ENCODE assay signal across 9 cellular contexts in genomic region chr3:58536501-58537411, GRCh38. TPM values are rescaled to one million over a fixed set of nuclear protein-coding genes. Genes with fewer than 3 reads are reported as not detected.
A peak's percentile ranks its signal among the peaks of the same experiment; 100 is the strongest.
DNase-seq lines count a peak whose midpoint lies in the region; ATAC-seq, FAIRE-seq and TF ChIP-seq lines count a peak whose summit lies in the region.
"Had no signal": no experiment of that assay in that cellular context is flagged by ENCODE, and none has a peak within 500 bp of the region (broad histone marks: within the 10 kb centered on the region; RNA-seq: fewer than 3 reads in every experiment).

Gene ACOX2 (minus strand): TSS chr3:58537190. CDS start chr3:58535106, 2,084 bp downstream.

- no peak for TF ChIP-seq POLR2A in HCT116 (IDR thresholded peaks at IDR 0.05; ENCODE audit: borderline replicate concordance, extremely low read depth, insufficient read depth, insufficient read length)

- no peaks in the 10 kb centered on the region for H3K36me3 Mint-ChIP-seq in activated naive CD4-positive, alpha-beta T cell treated with anti-CD3 and anti-CD28 coated beads for 36 hours (ENCODE audit: low read depth)

- FAIRE-seq in small intestine (lab: Jason Lieb, UNC), result no peak

- H3K27ac ChIP-seq in HCT116 (ENCODE audit: low read depth, low read length) (no peak within 1 kb of the TSS), caudate nucleus (ENCODE audit: low read depth, low read length) (peak within 1 kb of the TSS; percentile 61), small intestine (ENCODE audit: low read depth in 1 of 2, low read length in 1 of 2) (peak within 1 kb of the TSS; percentile 90 to 93)

- TF ChIP-seq CTCF in HCT116 (IDR thresholded peaks at IDR 0.05 in 2 of 3, conservative IDR thresholded peaks at IDR 0.05 in 1 of 3; ENCODE audit: borderline replicate concordance in 1 of 3, insufficient read depth in 1 of 3, low read depth in 2 of 3, low read length in 2 of 3), result no peak

- DNase-seq in HCT116 (ENCODE audit: low read depth, low spot score) (no peak), caudate nucleus (lab: John Stamatoyannopoulos, UW) (peak in 9 of 61 donors; percentile 5 to 44 (median 21)), left kidney (ENCODE audit: low read depth, low spot score) (peak; percentile 57), small intestine (peak; percentile 80), HAP-1 (ENCODE audit: low spot score in 2 of 2) (no peak), dedifferentiated amniotic fluid mesenchymal stem cell (ENCODE audit: extremely low spot score) (no peak), NCI-H1105 treated with DMSO at 0.1 percent for 48 hours (lab: John Stamatoyannopoulos, UW) (no peak)
- DNase-seq in activated naive CD4-positive, alpha-beta T cell treated with anti-CD3 and anti-CD28 coated beads for 36 hours, result no peak
- DNase-seq: NCI-H526 had no signal

- H4K20me1 ChIP-seq in HCT116 (ENCODE audit: insufficient read depth), result no peaks in the 10 kb centered on the region

- H3K27me3 ChIP-seq in HCT116 (ENCODE audit: insufficient read depth, low read length), result no peaks in the 10 kb centered on the region; the same call in 1 of the 2 replicates
- H3K27me3 ChIP-seq in small intestine (ENCODE audit: control insufficient read depth in 2 of 2, insufficient read depth in 2 of 2, low read length in 2 of 2), result no peaks in the 10 kb centered on the region
- no peaks in the 10 kb centered on the region for H3K27me3 ChIP-seq in HAP-1 (ENCODE audit: low read depth)

- no peaks in the 10 kb centered on the region for H3K9me3 ChIP-seq in HCT116 (ENCODE audit: control insufficient read depth in 1 of 2, insufficient read depth in 1 of 2, low read depth in 1 of 2, low read length in 2 of 2)
- no peaks in the 10 kb centered on the region for H3K9me3 ChIP-seq in small intestine (ENCODE audit: control insufficient read depth, low read depth)
- H3K9me3 ChIP-seq in HAP-1, result no peaks in the 10 kb centered on the region

- H3K4me3 Mint-ChIP-seq in activated naive CD4-positive, alpha-beta T cell treated with anti-CD3 and anti-CD28 coated beads for 36 hours, result no peak within 1 kb of the TSS

- no peak within 1 kb of the TSS for H3K9ac ChIP-seq in HCT116 (ENCODE audit: low read length)

- peaks cover 10% of the 10 kb centered on the region for H3K4me1 Mint-ChIP-seq in activated naive CD4-positive, alpha-beta T cell treated with anti-CD3 and anti-CD28 coated beads for 36 hours (ENCODE audit: low read depth)

- 16 to 33% (median 26%) methylated on average over 13 of the region's 13 CpGs for WGBS in small intestine, 3 donors

- in situ Hi-C loops in HAP-1 (cut with MboI; ENCODE audit: low sequenced_read_pairs), result loop anchor here (25.0 kb wide), 1 partner anchor 349 kb away; no protein-coding TSS in a partner anchor

- H3K4me3 ChIP-seq in HCT116 (replicated peaks in 1 of 2; ENCODE audit: low read depth in 1 of 2, low read length in 2 of 2), result no peak within 1 kb of the TSS
- H3K4me3 ChIP-seq in small intestine (ENCODE audit: low read depth in 1 of 2, low read length in 2 of 2), result peak within 1 kb of the TSS in 1 of 2 donors; percentile 48
- no peak within 1 kb of the TSS for H3K4me3 ChIP-seq in HAP-1

- RAD21 ChIA-PET in HCT116 (lab: Charles Lee; ENCODE audit: low non-redundant PET in 1 of 2, low total read pairs in 2 of 2, uncharacterized antibody in 2 of 2, unreplicated experiment in 2 of 2), result no interaction called here

- H3K9me3 Mint-ChIP-seq in activated naive CD4-positive, alpha-beta T cell treated with anti-CD3 and anti-CD28 coated beads for 36 hours, result no peaks in the 10 kb centered on the region

- TF ChIP-seq RAD21 in HCT116 (IDR thresholded peaks at IDR 0.05; ENCODE audit: low read depth), result no peak

- H3K79me2 ChIP-seq in HCT116 (ENCODE audit: insufficient read depth, low read length), result no peaks in the 10 kb centered on the region

- no peaks in the 10 kb centered on the region for H3K27me3 Mint-ChIP-seq in activated naive CD4-positive, alpha-beta T cell treated with anti-CD3 and anti-CD28 coated beads for 36 hours (ENCODE audit: low read depth)

- POLR2A ChIA-PET in HCT116 (lab: Charles Lee), result no interaction called here

- no peaks in the 10 kb centered on the region for H3K9me2 ChIP-seq in HCT116 (ENCODE audit: insufficient read depth)

- CTCF ChIA-PET in HCT116 (lab: Charles Lee), result interaction anchor here (1.2 kb wide), 1 partner anchor 231 kb away, joined by 3 read pairs; the partner anchor contains the start of genes HTD2 and RPP14
- CTCF ChIA-PET in activated naive CD4-positive, alpha-beta T cell treated with anti-CD3 and anti-CD28 coated beads for 36 hours (lab: Charles Lee), result no interaction called here

- no TSS peak for BruUV-seq in HCT116 (replicated peaks; lab: Mats Ljungman, UMichigan)

- no peak within 1 kb of the TSS for H2AFZ ChIP-seq in HCT116 (ENCODE audit: low read depth, low read length, poor library complexity, severe bottlenecking)

- no peak within 1 kb of the TSS for H3K4me2 ChIP-seq in HCT116 (ENCODE audit: low read length)

- H3K4me1 ChIP-seq in HCT116 (ENCODE audit: control insufficient read depth in 1 of 2, insufficient read depth in 2 of 2, low read length in 2 of 2) (peaks cover 2 to 14% of the 10 kb centered on the region in 2 experiments; a peak in 2 of 4 replicates), small intestine (ENCODE audit: control insufficient read depth in 2 of 2, insufficient read depth in 1 of 2, low read depth in 1 of 2, low read length in 1 of 2) (peaks cover 10 to 14% of the 10 kb centered on the region in 2 donors), HAP-1 (no peaks in the 10 kb centered on the region)

- intact Hi-C loops in HCT116 (cut with micrococcal nuclease), result no loop called here
- intact Hi-C loops in activated naive CD4-positive, alpha-beta T cell treated with anti-CD3 and anti-CD28 coated beads for 36 hours (cut with micrococcal nuclease), result no loop called here

- H3K27ac Mint-ChIP-seq in activated naive CD4-positive, alpha-beta T cell treated with anti-CD3 and anti-CD28 coated beads for 36 hours, result no peak within 1 kb of the TSS

- no peak for ATAC-seq in HCT116

- H3K36me3 ChIP-seq in HCT116 (ENCODE audit: control insufficient read depth in 1 of 2, insufficient read depth in 2 of 2, low read length in 2 of 2) (no peaks in the 10 kb centered on the region), small intestine (ENCODE audit: control insufficient read depth in 2 of 2, insufficient read depth in 2 of 2, low read length in 2 of 2) (peaks cover 0 to 2% of the 10 kb centered on the region in 2 donors), HAP-1 (replicated peaks) (no peaks in the 10 kb centered on the region)

TF ChIP-seq in HCT116, 20 proteins besides CTCF, POLR2A, EP300 and RAD21:
- TF ChIP-seq SP1 (IDR thresholded peaks at IDR 0.05; ENCODE audit: low read depth) (no peak), ZFX (IDR thresholded peaks at IDR 0.05) (no peak), TCF7L2 (IDR thresholded peaks at IDR 0.05; ENCODE audit: borderline replicate concordance, extremely low read depth, insufficient read depth, insufficient read length) (no peak), ATF3 (IDR thresholded peaks at IDR 0.05) (no peak), CBX3 (IDR thresholded peaks at IDR 0.05; ENCODE audit: low read depth) (no peak), FOSL1 (IDR thresholded peaks at IDR 0.05; ENCODE audit: low read depth) (no peak), EZH2 (IDR thresholded peaks at IDR 0.05) (no peak), CEBPB (IDR thresholded peaks at IDR 0.05; ENCODE audit: low read depth) (no peak), JUND (IDR thresholded peaks at IDR 0.05) (no peak), YY1 (IDR thresholded peaks at IDR 0.05; ENCODE audit: extremely low read depth, insufficient replicate concordance, low read depth, low read length) (no peak), REST (IDR thresholded peaks at IDR 0.05; ENCODE audit: low read depth) (no peak), SIN3A (IDR thresholded peaks at IDR 0.05; ENCODE audit: low read depth) (no peak), EZH2phosphoT487 (IDR thresholded peaks at IDR 0.05; ENCODE audit: borderline replicate concordance) (no peak), SRF (IDR thresholded peaks at IDR 0.05; ENCODE audit: low read depth) (no peak), POLR2AphosphoS5 (IDR thresholded peaks at IDR 0.05; ENCODE audit: low read depth, low read length) (no peak)
TF ChIP-seq in HCT116: peak in this region for 0.

RNA-seq across cellular contexts. Expression of gene ACOX2, which starts in this region (rescaled TPM):
- 12.8 TPM for total RNA-seq in HCT116 (2021; ENCODE audit: unreplicated experiment)
- polyA plus RNA-seq in HCT116 (2012), result 11.6 and 15.9 TPM in 2 replicates
- polyA plus RNA-seq in small intestine, result 100 to 1,000 TPM in 1 of 3 donors, 10 to 100 TPM in 2; 34.5 to 156 (median 68.6) TPM
- total RNA-seq in activated naive CD4-positive, alpha-beta T cell treated with anti-CD3 and anti-CD28 coated beads for 36 hours, result not detected

Comparison
In these comparisons a context has a peak if more than half of its experiments do, and no peak if none do; other contexts are left out.
1. RNA of gene ACOX2 (total RNA-seq): 12.8 TPM in HCT116 (single experiment); not detected in activated naive CD4-positive, alpha-beta T cell treated with anti-CD3 and anti-CD28 coated beads for 36 hours; every median in the first group is over 10 times any median in the second.
2. DNase-seq: peak in left kidney (single experiment) and small intestine (single experiment); none in HCT116 (single experiment), HAP-1 (0 of 2), dedifferentiated amniotic fluid mesenchymal stem cell (single experiment), activated naive CD4-positive, alpha-beta T cell treated with anti-CD3 and anti-CD28 coated beads for 36 hours (single experiment) and NCI-H1105 treated with DMSO at 0.1 percent for 48 hours (single experiment).